ENCODE assay signal across 30 cellular contexts in the genomic region with DNA sequence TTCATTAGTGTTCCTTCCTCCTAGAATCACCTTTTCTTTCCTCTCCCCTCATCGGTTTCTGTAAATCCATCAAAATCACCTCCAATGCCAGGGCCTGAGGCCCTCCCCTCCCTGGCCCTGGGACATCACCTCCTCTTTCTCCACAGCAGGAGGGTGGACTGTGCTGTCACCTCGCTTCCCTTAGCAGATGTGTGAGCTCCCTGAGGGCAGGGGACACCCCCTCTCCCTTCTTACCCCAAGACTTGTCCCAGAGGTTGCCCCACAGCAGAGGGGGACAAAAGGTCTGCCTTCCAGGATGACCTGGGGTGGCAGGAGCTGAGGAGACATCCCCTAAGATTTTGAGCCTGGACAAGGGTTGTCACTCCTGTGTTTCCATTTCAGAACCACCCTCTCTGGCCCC. TPM values are rescaled to one million over a fixed set of nuclear protein-coding genes. Genes with fewer than 3 reads are reported as not detected.
"Had no signal": no experiment of that assay in that cellular context is flagged by ENCODE, and none has a peak within 500 bp of the region (broad histone marks: within the 10 kb centered on the region; RNA-seq: fewer than 3 reads in every experiment).

No MANE protein-coding gene starts in this region.

- ATAC-seq: heart left ventricle; left colon; left lung; lower lobe of right lung; natural killer cell; sciatic nerve; stimulated activated effector memory CD8-positive, alpha-beta T cell treated with anti-CD3 and anti-CD28 coated beads, Interleukin-12 subunit alpha, Interleukin-12 subunit beta, amount 100 ng/mL, for 72 hours had no signal

- H3K27ac Mint-ChIP-seq: natural killer cell; nephron progenitor cell; progenitor cell of endocrine pancreas; stimulated activated effector memory CD8-positive, alpha-beta T cell treated with anti-CD3 and anti-CD28 coated beads, Interleukin-12 subunit alpha, Interleukin-12 subunit beta, amount 100 ng/mL, for 72 hours; stimulated activated naive CD8-positive, alpha-beta T cell treated with anti-CD3 and anti-CD28 coated beads, Interleukin-15, Interleukin-2, amounts not matched to agents 100 ng/mL and 50 ng/mL, for 24 hours had no signal

- DNase-seq: heart left ventricle; hypothalamus; immature natural killer cell; kidney; left colon; left lung; lower lobe of right lung; mammary epithelial cell; mesenchymal stem cell; naive B cell; natural killer cell; nephron progenitor cell; right cardiac atrium; small intestine; spleen; stimulated activated CD4-positive, alpha-beta T cell treated with anti-CD3 and anti-CD28 coated beads, Interleukin-4, amount 100 ng/mL, for 24 hours; stimulated activated naive CD4-positive, alpha-beta T cell; tibial artery; trophoblast cell; uterus had no signal

- H3K36me3 Mint-ChIP-seq: natural killer cell had no signal

- H3K4me3 Mint-ChIP-seq: immature natural killer cell; naive B cell; natural killer cell; nephron progenitor cell; stimulated activated effector memory CD8-positive, alpha-beta T cell treated with anti-CD3 and anti-CD28 coated beads, Interleukin-12 subunit alpha, Interleukin-12 subunit beta, amount 100 ng/mL, for 72 hours; stimulated activated naive CD8-positive, alpha-beta T cell treated with anti-CD3 and anti-CD28 coated beads, Interleukin-15, Interleukin-2, amounts not matched to agents 100 ng/mL and 50 ng/mL, for 24 hours had no signal

- H3K9me3 Mint-ChIP-seq: immature natural killer cell; natural killer cell; nephron progenitor cell; stimulated activated effector memory CD8-positive, alpha-beta T cell treated with anti-CD3 and anti-CD28 coated beads, Interleukin-12 subunit alpha, Interleukin-12 subunit beta, amount 100 ng/mL, for 72 hours; stimulated activated naive CD8-positive, alpha-beta T cell treated with anti-CD3 and anti-CD28 coated beads, Interleukin-15, Interleukin-2, amounts not matched to agents 100 ng/mL and 50 ng/mL, for 24 hours had no signal

RNA-seq across cellular contexts. Expression of a gene that starts 5.9 kb away (rescaled TPM):
- total RNA-seq: sciatic nerve, uterus had no signal

RNA-seq across cellular contexts. Expression of a gene that starts 27.8 kb away (rescaled TPM):
- total RNA-seq: progenitor cell of endocrine pancreas, spleen had no signal

RNA-seq across cellular contexts. Expression of a gene that starts 46.7 kb away (rescaled TPM):
- total RNA-seq: left colon, liver, progenitor cell of endocrine pancreas, thoracic aorta had no signal

RNA-seq across cellular contexts. Expression of a gene that starts 55.7 kb away (rescaled TPM):
- total RNA-seq: heart left ventricle, left colon, liver, lower lobe of right lung, natural killer cell, omental fat pad, progenitor cell of endocrine pancreas, pulmonary artery endothelial cell, right cardiac atrium, sciatic nerve, spleen, subcutaneous adipose tissue, thoracic aorta, ureter, uterus had no signal
